In the genomic region with DNA sequence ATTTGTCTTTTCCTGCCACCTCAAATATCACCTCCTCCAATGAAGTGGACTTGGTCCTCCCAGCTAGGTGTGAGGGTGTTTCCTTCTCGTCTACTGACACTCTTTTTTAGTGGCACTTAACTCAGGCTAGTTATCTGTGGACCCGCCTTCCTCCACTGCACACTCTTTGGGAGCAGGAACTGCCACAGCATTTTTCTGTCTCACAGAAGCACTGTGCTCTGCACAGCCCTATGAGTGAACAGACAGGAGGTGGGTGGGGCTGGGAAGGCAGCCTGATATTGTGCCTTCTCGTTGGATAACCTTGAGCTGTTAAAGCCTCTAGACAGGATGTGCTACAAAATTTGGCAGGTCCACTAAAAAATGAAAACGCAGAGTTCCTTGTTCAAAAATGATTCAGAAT, we compare ENCODE assay signal across 13 cellular contexts. TPM values are rescaled to one million over a fixed set of nuclear protein-coding genes. Genes with fewer than 3 reads are reported as not detected.
"Had no signal": no experiment of that assay in that cellular context is flagged by ENCODE, and none has a peak within 500 bp of the region (broad histone marks: within the 10 kb centered on the region; RNA-seq: fewer than 3 reads in every experiment).

No MANE protein-coding gene starts in this region.

- H3K4me1 ChIP-seq: tibial artery had no signal

- H3K36me3 ChIP-seq: tibial artery had no signal

- H3K27ac ChIP-seq: body of pancreas, tibial artery had no signal

- ATAC-seq: body of pancreas, T-cell had no signal

- DNase-seq: activated CD4-positive, alpha-beta T cell treated with anti-CD3 and anti-CD28 coated beads, Interleukin-2, amount 50 U/mL, for 1 hour; amniotic stem cell; body of pancreas; dermis blood vessel endothelial cell; hippocampal formation; nephron progenitor cell; T-cell had no signal

- H3K9me3 ChIP-seq: body of pancreas, tibial artery had no signal

- H3K4me3 ChIP-seq: body of pancreas, tibial artery had no signal

RNA-seq across cellular contexts. Expression of a gene that starts 31.9 kb away (rescaled TPM):
- total RNA-seq: activated CD8-positive, alpha-beta memory T cell treated with anti-CD3 and anti-CD28 coated beads for 36 hours; body of pancreas; dermis blood vessel endothelial cell; epithelial cell of proximal tubule; osteoblast; pulmonary artery endothelial cell; skeletal muscle tissue had no signal

RNA-seq across cellular contexts. Expression of a gene that starts 37.4 kb away (rescaled TPM):
- total RNA-seq: activated CD8-positive, alpha-beta memory T cell treated with anti-CD3 and anti-CD28 coated beads for 36 hours; body of pancreas; dermis blood vessel endothelial cell; epithelial cell of proximal tubule; osteoblast; pulmonary artery endothelial cell; skeletal muscle tissue; T-cell had no signal

RNA-seq across cellular contexts. Expression of a gene that starts 38.1 kb away (rescaled TPM):
- total RNA-seq: activated CD8-positive, alpha-beta memory T cell treated with anti-CD3 and anti-CD28 coated beads for 36 hours; body of pancreas; dermis blood vessel endothelial cell; epithelial cell of proximal tubule; osteoblast; pulmonary artery endothelial cell; skeletal muscle tissue; T-cell had no signal

RNA-seq across cellular contexts. Expression of a gene that starts 56.6 kb away (rescaled TPM):
- total RNA-seq: activated CD8-positive, alpha-beta memory T cell treated with anti-CD3 and anti-CD28 coated beads for 36 hours; dermis blood vessel endothelial cell; epithelial cell of proximal tubule; osteoblast; pulmonary artery endothelial cell; skeletal muscle tissue; T-cell had no signal
